In the genomic region with DNA sequence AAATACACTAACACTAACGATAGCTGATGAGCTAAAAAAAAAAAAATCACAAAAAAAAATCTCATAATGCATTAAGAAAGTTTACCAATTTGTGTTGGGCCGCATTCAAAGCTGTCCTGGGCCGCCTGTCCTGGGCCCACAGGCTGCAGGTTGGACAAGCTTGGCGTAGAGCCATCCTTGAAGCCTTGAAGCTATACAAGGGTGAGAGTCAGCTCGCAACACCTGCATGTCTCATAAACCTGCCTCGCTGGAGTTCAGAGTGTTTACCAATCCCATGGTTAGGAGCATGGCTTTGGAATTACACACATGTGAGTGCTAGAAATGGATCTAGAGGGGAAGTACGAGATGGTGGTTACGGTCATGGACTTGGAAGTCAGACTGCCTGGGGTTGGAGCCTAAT, we compare ENCODE assay signal across 18 cellular contexts.
DNase-seq lines count a peak whose midpoint lies in the region; ATAC-seq, FAIRE-seq and TF ChIP-seq lines count a peak whose summit lies in the region.
"Had no signal": no experiment of that assay in that cellular context is flagged by ENCODE, and none has a peak within 500 bp of the region (broad histone marks: within the 10 kb centered on the region; RNA-seq: fewer than 3 reads in every experiment).

No MANE protein-coding gene starts in this region.

- FAIRE-seq in GM12891 (lab: Jason Lieb, UNC): no peak

- H3K27ac ChIP-seq in right atrium auricular region: no peak overlapping the region
- H3K27ac ChIP-seq in heart left ventricle: peak overlapping the region in 3 of 12 donors; percentile 73 to 76 (median 73)
- H3K27ac ChIP-seq: 22Rv1, SK-N-MC had no signal

- no peak for TF ChIP-seq POLR2A in heart left ventricle (IDR thresholded peaks at IDR 0.05)
- TF ChIP-seq POLR2A in GM12891 (IDR thresholded peaks at IDR 0.05; ENCODE audit: low read depth, low read length): no peak

- H3K27me3 ChIP-seq in right atrium auricular region: no peaks in the 10 kb centered on the region
- H3K27me3 ChIP-seq in heart left ventricle: no peaks in the 10 kb centered on the region
- H3K27me3 ChIP-seq: BE2C had no signal

- TF ChIP-seq CTCF in right atrium auricular region (IDR thresholded peaks at IDR 0.05): no peak
- no peak for TF ChIP-seq CTCF in heart left ventricle (IDR thresholded peaks at IDR 0.05)

- no peaks in the 10 kb centered on the region for H3K4me1 ChIP-seq in right atrium auricular region
- H3K4me1 ChIP-seq in heart left ventricle: peaks cover 0 to 34% (median 13%) of the 10 kb centered on the region in 12 donors
- H3K4me1 ChIP-seq: BE2C had no signal

- intact Hi-C loops in heart left ventricle (cut with DNase I): no loop called here

- H3K4me3 ChIP-seq in right atrium auricular region: no peak overlapping the region
- H3K4me3 ChIP-seq in heart left ventricle: no peak overlapping the region
- H3K4me3 ChIP-seq: GM23338, SK-N-MC had no signal

- H3K9me3 ChIP-seq in right atrium auricular region (no peaks in the 10 kb centered on the region), heart left ventricle (no peaks in the 10 kb centered on the region)
- H3K9me3 ChIP-seq: BE2C had no signal

- ATAC-seq in heart left ventricle: no peak
- ATAC-seq in HG03520 (IDR thresholded peaks at IDR 0.05; ENCODE audit: unreplicated experiment): no peak
- ATAC-seq: GM23338, Panc1 had no signal

- whole genome bisulfite sequencing in heart left ventricle, 4 donors: 95 to 98% (median 96%) methylated on average over 8 of the region's 8 CpGs

- H3K36me3 ChIP-seq in right atrium auricular region: no peaks in the 10 kb centered on the region
- H3K36me3 ChIP-seq in heart left ventricle: no peaks in the 10 kb centered on the region
- H3K36me3 ChIP-seq: BE2C had no signal

- peak; percentile 13 for DNase-seq in DMS53 (lab: John Stamatoyannopoulos, UW)
- DNase-seq in DMS53 treated with DMSO at 0.1 percent for 48 hours (lab: John Stamatoyannopoulos, UW; ENCODE audit: unreplicated experiment): no peak
- DNase-seq in right atrium auricular region (ENCODE audit: low spot score): peak; percentile 18
- DNase-seq in heart left ventricle: no peak
- DNase-seq in NCI-H774 (lab: John Stamatoyannopoulos, UW): peak; percentile 56
- DNase-seq in OCI-M1 (lab: John Stamatoyannopoulos, UW): no peak
- DNase-seq in GM12891 (ENCODE audit: insufficient read length, low spot score): no peak
- DNase-seq: BE2C; CD4-positive, alpha-beta memory T cell; KBM-7; NCI-H1694 treated with DMSO at 0.1 percent for 48 hours; NCI-H226; NCI-H82 had no signal

TF ChIP-seq in GM12891, 5 proteins besides CTCF, POLR2A, EP300 and RAD21:
- TF ChIP-seq POLR2AphosphoS5 (IDR thresholded peaks at IDR 0.05; ENCODE audit: low read depth, low read length) (no peak), PAX5 (IDR thresholded peaks at IDR 0.05; ENCODE audit: insufficient read depth, low read length, severe bottlenecking) (no peak), TAF1 (IDR thresholded peaks at IDR 0.05; ENCODE audit: low read depth, low read length) (no peak), SPI1 (IDR thresholded peaks at IDR 0.05; ENCODE audit: low read depth, low read length) (no peak), POU2F2 (IDR thresholded peaks at IDR 0.05; ENCODE audit: low read depth, low read length) (no peak)

Comparison
In these comparisons a context has a peak if more than half of its experiments do, and no peak if none do; other contexts are left out.
1. DNase-seq: peak in DMS53 (single experiment), right atrium auricular region (single experiment) and NCI-H774 (single experiment); none in DMS53 treated with DMSO at 0.1 percent for 48 hours (single experiment), heart left ventricle (0 of 5), OCI-M1 (single experiment) and GM12891 (single experiment).